ENCODE assay signal across 1 cellular context in the genomic region with DNA sequence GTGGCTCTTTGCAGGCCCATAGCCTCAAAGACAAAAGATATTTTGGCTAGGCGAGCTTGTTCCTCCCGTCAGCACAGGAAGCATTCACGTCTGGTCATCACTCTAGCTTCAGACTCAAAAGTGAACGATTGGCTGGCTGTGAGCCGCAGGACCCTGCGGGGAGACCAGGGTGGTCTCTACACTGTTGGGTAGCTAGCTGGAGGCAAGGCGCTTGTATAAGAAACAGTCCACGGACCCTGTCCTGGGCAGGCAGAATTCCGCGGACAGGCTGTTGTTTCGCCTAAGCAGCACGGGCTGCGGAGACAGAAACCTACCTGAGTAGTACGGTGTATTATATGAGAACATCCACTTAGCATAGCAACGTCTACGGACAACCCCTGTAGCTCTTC.
TF ChIP-seq lines count a peak whose summit lies in the region.

No MANE protein-coding gene starts in this region.

TF ChIP-seq in GM23338, 12 proteins besides CTCF, POLR2A, EP300 and RAD21 (continued from another document):
- no peak for TF ChIP-seq EZH2phosphoT487 (IDR thresholded peaks at IDR 0.05; ENCODE audit: unreplicated experiment)
- TF ChIP-seq JUNB (IDR thresholded peaks at IDR 0.05; ENCODE audit: unreplicated experiment), result no peak
